In the genomic region with DNA sequence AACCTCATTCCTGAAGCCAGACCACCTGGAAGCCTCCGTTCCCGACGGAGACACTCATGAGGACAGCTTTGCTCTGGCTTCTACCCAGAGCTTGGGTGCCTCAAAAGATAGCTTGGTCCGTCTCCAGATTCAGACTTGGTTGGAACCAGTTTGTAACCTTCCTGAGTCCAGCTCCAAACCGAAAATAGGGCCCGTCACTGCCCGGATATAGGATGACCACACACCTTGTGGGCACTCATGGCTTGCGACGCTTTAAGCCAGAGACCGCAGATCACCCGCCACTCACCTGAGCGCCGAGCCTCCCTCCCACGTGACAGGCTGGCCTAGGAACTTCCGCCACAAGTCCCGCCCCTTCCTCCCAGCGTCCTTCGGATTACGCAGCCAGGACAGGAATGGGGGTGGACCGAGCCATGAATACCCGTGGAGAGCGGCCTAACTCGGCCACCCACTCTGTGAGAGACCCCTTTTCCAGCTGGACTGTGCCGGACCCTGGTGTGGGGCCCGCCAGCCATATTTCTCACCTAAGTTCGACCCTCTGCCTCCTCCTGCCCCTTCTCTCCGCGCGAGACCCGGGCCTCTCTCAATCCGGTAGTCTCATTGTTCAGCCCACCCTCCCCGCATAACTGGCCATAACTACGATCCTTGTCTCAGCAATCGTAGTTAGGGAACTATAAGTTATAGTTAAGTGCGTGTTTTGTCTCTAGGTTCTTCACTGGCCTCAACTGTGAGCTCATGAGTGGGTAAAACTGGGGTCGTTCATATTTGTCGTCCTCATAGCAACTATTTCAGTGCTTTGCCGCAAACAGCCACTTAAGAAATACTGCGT, we compare ENCODE assay signal across 8 cellular contexts. TPM values are rescaled to one million over a fixed set of nuclear protein-coding genes. Genes with fewer than 3 reads are reported as not detected.
A peak's percentile ranks its signal among the peaks of the same experiment; 100 is the strongest.
DNase-seq lines count a peak whose midpoint lies in the region; ATAC-seq, FAIRE-seq and TF ChIP-seq lines count a peak whose summit lies in the region.

A gene with protein sequence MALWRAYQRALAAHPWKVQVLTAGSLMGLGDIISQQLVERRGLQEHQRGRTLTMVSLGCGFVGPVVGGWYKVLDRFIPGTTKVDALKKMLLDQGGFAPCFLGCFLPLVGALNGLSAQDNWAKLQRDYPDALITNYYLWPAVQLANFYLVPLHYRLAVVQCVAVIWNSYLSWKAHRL (minus strand): TSS at position 332 of the 826 bp plus-strand sequence. CDS start 580 bp downstream, outside the sequence.

- H3K4me1 ChIP-seq in BE2C: peaks cover 11% of the 10 kb centered on the region

- no peaks in the 10 kb centered on the region for H3K9me3 ChIP-seq in BE2C

- peak within 1 kb of the TSS; percentile 91 for H3K27ac ChIP-seq in cingulate gyrus (ENCODE audit: low read depth, low read length)
- H3K27ac ChIP-seq in layer of hippocampus (ENCODE audit: low read depth, low read length): peak within 1 kb of the TSS; percentile 94

- FAIRE-seq in GM19239 (lab: Jason Lieb, UNC): peak; percentile 88

- no peak for TF ChIP-seq CTCF in BE2C (IDR thresholded peaks at IDR 0.05; ENCODE audit: low read depth, low read length)

- ATAC-seq in HG03442 (IDR thresholded peaks at IDR 0.05; ENCODE audit: unreplicated experiment): peak; percentile 89

- H3K27me3 ChIP-seq in BE2C (no peaks in the 10 kb centered on the region), layer of hippocampus (ENCODE audit: control insufficient read depth, insufficient read depth, low read length) (no peaks in the 10 kb centered on the region)

- peak within 1 kb of the TSS; percentile 100 for H3K4me3 ChIP-seq in BE2C (ENCODE audit: low read depth, low read length)

- DNase-seq in BE2C (peak; percentile 93), GM19239 (ENCODE audit: insufficient read length, low spot score) (peak; percentile 97), NCI-H526 (lab: John Stamatoyannopoulos, UW) (peak; percentile 78 to 93)
- peak; percentile 93 for DNase-seq in activated CD4-positive, alpha-beta T cell treated with anti-CD3 and anti-CD28 coated beads for 48 hours
- DNase-seq in stimulated activated CD4-positive, alpha-beta T cell treated with anti-CD3 and anti-CD28 coated beads, Interleukin-1b, Interleukin-23, amount 100 ng/mL, for 24 hours (ENCODE audit: low read depth in 4 of 4, low spot score in 1 of 4): peak; percentile 66 to 86 (median 80)

- peaks cover 18% of the 10 kb centered on the region for H3K36me3 ChIP-seq in BE2C

RNA-seq across cellular contexts. Expression of the gene that starts here (rescaled TPM):
- 79.6 TPM for polyA plus RNA-seq in BE2C (2012; ENCODE audit: insufficient read depth, insufficient read length, low read depth)

Comparison
In these comparisons a context has a peak if more than half of its experiments do, and no peak if none do; other contexts are left out.
1. Peak in every context shown above with its lines: DNase-seq, ATAC-seq, H3K4me3 ChIP-seq and H3K27ac ChIP-seq.